Comparison of ENCODE assay signal across 12 cellular contexts in genomic region chr7:155363852-155364600, GRCh38.
A peak's percentile ranks its signal among the peaks of the same experiment; 100 is the strongest.
DNase-seq lines count a peak whose midpoint lies in the region; ATAC-seq, FAIRE-seq and TF ChIP-seq lines count a peak whose summit lies in the region.
"Had no signal": no experiment of that assay in that cellular context is flagged by ENCODE, and none has a peak within 500 bp of the region (broad histone marks: within the 10 kb centered on the region; RNA-seq: fewer than 3 reads in every experiment).

No MANE protein-coding gene starts in this region.

- 0 out of 2 replicates have a peak, but pooled peaks cover 2% of the 10 kb centered on the region for H3K4me1 ChIP-seq in BE2C
- 0 out of 2 replicates have a peak, but pooled peaks cover 5% of the 10 kb centered on the region for H3K4me1 ChIP-seq in HepG2 (ENCODE audit: insufficient read depth, low read length)
- peaks cover 11% of the 10 kb centered on the region for H3K4me1 ChIP-seq in SJCRH30
- H3K4me1 ChIP-seq in SK-N-SH (ENCODE audit: control insufficient read depth in 1 of 2, insufficient read depth in 2 of 2, low read depth in 1 of 2, low read length in 1 of 2): peaks cover 0 to 2% of the 10 kb centered on the region in 2 experiments; a peak in 1 of 4 replicates

- peak; percentile 7 for DNase-seq in BE2C
- peak; percentile 27 for DNase-seq in NOMO-1 treated with dmso at 0.1 percent for 144 hours (lab: John Stamatoyannopoulos, UW; ENCODE audit: unreplicated experiment)
- no peak for DNase-seq in HepG2 (ENCODE audit: low spot score)
- DNase-seq in HPDE6-E6E7 (ENCODE audit: extremely low spot score): no peak
- DNase-seq in activated CD8-positive, alpha-beta memory T cell treated with anti-CD3 and anti-CD28 coated beads for 24 hours: no peak
- DNase-seq in SJCRH30: no peak
- DNase-seq in SK-N-SH: no peak
- DNase-seq: activated CD4-positive, CD25-positive, alpha-beta regulatory T cell treated with anti-CD3 and anti-CD28 coated beads, Interleukin-2, amount 50 U/mL, for 72 hours; effector memory CD4-positive, alpha-beta T cell; NCI-H1105 treated with DMSO at 0.1 percent for 48 hours; OCI-M1 had no signal

- POLR2A ChIA-PET in HepG2 (lab: Yijun Ruan, JAX): no interaction called here
- POLR2A ChIA-PET in SK-N-SH (lab: Yijun Ruan, JAX): no interaction called here

- no peaks in the 10 kb centered on the region for H3K79me2 ChIP-seq in HepG2 (ENCODE audit: insufficient read depth, low read length)
- H3K79me2 ChIP-seq in SK-N-SH (ENCODE audit: insufficient read depth): no peaks in the 10 kb centered on the region

- intact Hi-C loops in HepG2 (cut with micrococcal nuclease; ENCODE audit: unreplicated experiment): no loop called here

- H3K4me2 ChIP-seq in HepG2 (ENCODE audit: low read depth, low read length) (no peak overlapping the region), SK-N-SH (no peak overlapping the region)

- no peak for TF ChIP-seq POLR2A in HepG2 (IDR thresholded peaks at IDR 0.05; ENCODE audit: insufficient read depth in 1 of 2, low read depth in 2 of 2, low read length in 2 of 2)

- H4K20me1 ChIP-seq in HepG2 (ENCODE audit: insufficient read depth, low read length): no peaks in the 10 kb centered on the region
- no peaks in the 10 kb centered on the region for H4K20me1 ChIP-seq in SK-N-SH (ENCODE audit: insufficient read depth)

- no peak overlapping the region for H3K27ac ChIP-seq in HepG2 (ENCODE audit: extremely low read length, insufficient read depth, low read length)
- H3K27ac ChIP-seq in SJCRH30: no peak overlapping the region
- no peak overlapping the region for H3K27ac ChIP-seq in SK-N-SH (ENCODE audit: low read depth in 2 of 2, low read length in 1 of 2)

- WGBS in HepG2 (ENCODE audit: low lambda C conversion rate): 19% methylated on average over 14 of the region's 20 CpGs
- 50% methylated on average over 20 of the region's 20 CpGs for WGBS in SK-N-SH (ENCODE audit: low lambda C conversion rate)

- H3K9me3 ChIP-seq in BE2C (no peaks in the 10 kb centered on the region), HepG2 (ENCODE audit: low read length) (no peaks in the 10 kb centered on the region), SJCRH30 (replicated peaks) (no peaks in the 10 kb centered on the region), SK-N-SH (no peaks in the 10 kb centered on the region)

- CTCF ChIA-PET in HepG2 (lab: Yijun Ruan, JAX; ENCODE audit: low intra/inter-chr PET ratio, low total read pairs) (no interaction called here), SK-N-SH (lab: Yijun Ruan, JAX) (interaction anchor here (1.0 to 11.3 kb wide), 5 partner anchors 9 to 436 kb away, joined by 3 to 125 read pairs (median 11); no protein-coding TSS in a partner anchor)

- TF ChIP-seq RAD21 in HepG2 (CRISPR knock-in tag; IDR thresholded peaks at IDR 0.05): no peak
- TF ChIP-seq RAD21 in SK-N-SH (IDR thresholded peaks at IDR 0.05; ENCODE audit: low read length): no peak

- no peak overlapping the region for H2AFZ ChIP-seq in HepG2 (ENCODE audit: low read length)
- no peak overlapping the region for H2AFZ ChIP-seq in SK-N-SH (ENCODE audit: low read depth)

- H3F3A ChIP-seq in SK-N-SH (replicated peaks; ENCODE audit: insufficient read depth): no peaks in the 10 kb centered on the region

- H3K9ac ChIP-seq in HepG2 (ENCODE audit: insufficient read depth, low read depth, low read length) (no peak overlapping the region), SK-N-SH (no peak overlapping the region)

- H3K4me3 ChIP-seq in BE2C (ENCODE audit: low read depth, low read length) (no peak overlapping the region), GM12875 (ENCODE audit: low read depth, low read length) (no peak overlapping the region), HepG2 (replicated peaks in 1 of 3; ENCODE audit: insufficient read depth in 1 of 3, low read depth in 2 of 3, low read length in 3 of 3) (no peak overlapping the region), SJCRH30 (no peak overlapping the region), SK-N-SH (ENCODE audit: low read depth in 2 of 2, low read length in 1 of 2) (no peak overlapping the region)

- in situ Hi-C loops in HepG2 (cut with HindIII; ENCODE audit: extremely low pct_ligation_motif_present, low pct_unique_long_range_greater_than_20kb): no loop called here

- no peak for FAIRE-seq in HepG2 (lab: Jason Lieb, UNC)

- H3K36me3 ChIP-seq in BE2C: no peaks in the 10 kb centered on the region
- no peaks in the 10 kb centered on the region for H3K36me3 ChIP-seq in HepG2 (replicated peaks in 1 of 2; ENCODE audit: control insufficient read depth in 1 of 2, insufficient read depth in 2 of 2, low read length in 2 of 2)
- no peaks in the 10 kb centered on the region for H3K36me3 ChIP-seq in SJCRH30
- no peaks in the 10 kb centered on the region for H3K36me3 ChIP-seq in SK-N-SH (replicated peaks in 1 of 2; ENCODE audit: control insufficient read depth in 1 of 2, insufficient read depth in 2 of 2, low read length in 1 of 2)

- TF ChIP-seq CTCF in BE2C (IDR thresholded peaks at IDR 0.05; ENCODE audit: low read depth, low read length) (no peak), GM12875 (IDR thresholded peaks at IDR 0.05; ENCODE audit: borderline replicate concordance, insufficient read depth, low read depth, low read length) (0 out of 2 replicates have a peak, but pooled peaks have one; percentile 7), HepG2 (CRISPR knock-in tag; IDR thresholded peaks at IDR 0.05) (0 out of 2 replicates have a peak, but pooled peaks have one; percentile 11), SK-N-SH (IDR thresholded peaks at IDR 0.05) (no peak)

- TF ChIP-seq EP300 in HepG2 (IDR thresholded peaks at IDR 0.05; ENCODE audit: low read depth in 2 of 2, low read length in 2 of 2) (no peak), HepG2 (CRISPR knock-in tag; IDR thresholded peaks at IDR 0.05; ENCODE audit: borderline replicate concordance) (no peak), SK-N-SH (IDR thresholded peaks at IDR 0.05; ENCODE audit: borderline replicate concordance in 1 of 2, low read depth in 1 of 2, low read length in 1 of 2) (no peak)

- no TSS peak for BruUV-seq in HepG2 (replicated peaks; lab: Mats Ljungman, UMichigan)

- ATAC-seq in HepG2: peak; percentile 43; the same call in 2 of the 3 replicates

- peaks cover under 1% of the 10 kb centered on the region; the same call in 1 of the 2 replicates for H3K27me3 ChIP-seq in BE2C
- H3K27me3 ChIP-seq in HepG2 (ENCODE audit: control insufficient read depth in 1 of 2, insufficient read depth in 2 of 2, low read length in 2 of 2): peaks cover 3 to 50% of the 10 kb centered on the region in 2 experiments; a peak in 4 of 5 replicates
- peaks cover 23% of the 10 kb centered on the region; the same call in 1 of the 2 replicates for H3K27me3 ChIP-seq in SJCRH30
- H3K27me3 ChIP-seq in SK-N-SH (ENCODE audit: insufficient read depth): peaks cover 60% of the 10 kb centered on the region

- H3K9me2 ChIP-seq in SK-N-SH: no peaks in the 10 kb centered on the region

TF ChIP-seq in HepG2, 621 proteins besides CTCF, POLR2A, EP300 and RAD21 (continues in another document):
- TF ChIP-seq PATZ1 (CRISPR knock-in tag; IDR thresholded peaks at IDR 0.05) (peak; percentile 50), HNF4A (CRISPR knock-in tag; IDR thresholded peaks at IDR 0.05) (peak; percentile 41; the same call in 1 of the 2 replicates)

TF ChIP-seq in SK-N-SH, 30 proteins besides CTCF, POLR2A, EP300 and RAD21 (continues in another document):
- TF ChIP-seq MAX (IDR thresholded peaks at IDR 0.05; ENCODE audit: low read depth) (no peak), JUND (IDR thresholded peaks at IDR 0.05) (no peak), MXI1 (IDR thresholded peaks at IDR 0.05; ENCODE audit: low read depth, low read length) (no peak), PBX3 (IDR thresholded peaks at IDR 0.05) (no peak), FOXJ3 (CRISPR knock-in tag; IDR thresholded peaks at IDR 0.05) (no peak), GATA2 (CRISPR knock-in tag; IDR thresholded peaks at IDR 0.05) (no peak), TAF1 (IDR thresholded peaks at IDR 0.05; ENCODE audit: borderline replicate concordance, low read depth, low read length) (no peak), CHD2 (IDR thresholded peaks at IDR 0.05; ENCODE audit: low read length, partially characterized antibody) (no peak), POLR2AphosphoS5 (IDR thresholded peaks at IDR 0.05; ENCODE audit: low read depth, low read length) (no peak), NRF1 (IDR thresholded peaks at IDR 0.05; ENCODE audit: low read depth, low read length) (no peak), TCF12 (IDR thresholded peaks at IDR 0.05) (no peak), SIN3A (IDR thresholded peaks at IDR 0.05; ENCODE audit: borderline replicate concordance, low read depth, low read length) (no peak)
- TF ChIP-seq, protein P1, sequence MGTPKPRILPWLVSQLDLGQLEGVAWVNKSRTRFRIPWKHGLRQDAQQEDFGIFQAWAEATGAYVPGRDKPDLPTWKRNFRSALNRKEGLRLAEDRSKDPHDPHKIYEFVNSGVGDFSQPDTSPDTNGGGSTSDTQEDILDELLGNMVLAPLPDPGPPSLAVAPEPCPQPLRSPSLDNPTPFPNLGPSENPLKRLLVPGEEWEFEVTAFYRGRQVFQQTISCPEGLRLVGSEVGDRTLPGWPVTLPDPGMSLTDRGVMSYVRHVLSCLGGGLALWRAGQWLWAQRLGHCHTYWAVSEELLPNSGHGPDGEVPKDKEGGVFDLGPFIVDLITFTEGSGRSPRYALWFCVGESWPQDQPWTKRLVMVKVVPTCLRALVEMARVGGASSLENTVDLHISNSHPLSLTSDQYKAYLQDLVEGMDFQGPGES (IDR thresholded peaks at IDR 0.05; ENCODE audit: low read depth, low read length): no peak
- TF ChIP-seq, protein P2, sequence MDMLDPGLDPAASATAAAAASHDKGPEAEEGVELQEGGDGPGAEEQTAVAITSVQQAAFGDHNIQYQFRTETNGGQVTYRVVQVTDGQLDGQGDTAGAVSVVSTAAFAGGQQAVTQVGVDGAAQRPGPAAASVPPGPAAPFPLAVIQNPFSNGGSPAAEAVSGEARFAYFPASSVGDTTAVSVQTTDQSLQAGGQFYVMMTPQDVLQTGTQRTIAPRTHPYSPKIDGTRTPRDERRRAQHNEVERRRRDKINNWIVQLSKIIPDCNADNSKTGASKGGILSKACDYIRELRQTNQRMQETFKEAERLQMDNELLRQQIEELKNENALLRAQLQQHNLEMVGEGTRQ (IDR thresholded peaks at IDR 0.05; ENCODE audit: borderline replicate concordance, low read depth, low read length): no peak

Comparison
In these comparisons a context has a peak if more than half of its experiments do, and no peak if none do; other contexts are left out.
1. DNase-seq: peak in BE2C (single experiment) and NOMO-1 treated with dmso at 0.1 percent for 144 hours (single experiment); none in HepG2 (single experiment), HPDE6-E6E7 (single experiment), activated CD8-positive, alpha-beta memory T cell treated with anti-CD3 and anti-CD28 coated beads for 24 hours (single experiment), SJCRH30 (0 of 2) and SK-N-SH (single experiment).
2. CTCF ChIP-seq: peak in GM12875 (single experiment) and HepG2 (single experiment); none in BE2C (single experiment) and SK-N-SH (single experiment).